ENCODE assay signal across 9 cellular contexts in genomic region chr1:205199090-205199930, GRCh38. TPM values are rescaled to one million over a fixed set of nuclear protein-coding genes. Genes with fewer than 3 reads are reported as not detected.
DNase-seq lines count a peak whose midpoint lies in the region; ATAC-seq, FAIRE-seq and TF ChIP-seq lines count a peak whose summit lies in the region.
"Had no signal": no experiment of that assay in that cellular context is flagged by ENCODE, and none has a peak within 500 bp of the region (broad histone marks: within the 10 kb centered on the region; RNA-seq: fewer than 3 reads in every experiment).

No MANE protein-coding gene starts in this region.

- H3K27me3 ChIP-seq in PC-3 (ENCODE audit: low read length): no peaks in the 10 kb centered on the region
- H3K27me3 ChIP-seq in adipocyte (replicated peaks; ENCODE audit: control insufficient read depth, insufficient read depth, low read length): no peaks in the 10 kb centered on the region
- no peaks in the 10 kb centered on the region for H3K27me3 ChIP-seq in psoas muscle (ENCODE audit: insufficient read depth in 3 of 3, low read length in 2 of 3)
- no peaks in the 10 kb centered on the region for H3K27me3 ChIP-seq in small intestine (ENCODE audit: control insufficient read depth in 2 of 2, insufficient read depth in 2 of 2, low read length in 2 of 2)

- peaks cover 50% of the 10 kb centered on the region for H3K79me2 ChIP-seq in PC-3 (ENCODE audit: low read length)

- ATAC-seq in PC-3: peak; percentile 64
- peak; percentile 77 to 86 (median 82) for ATAC-seq in psoas muscle
- no peak for ATAC-seq in GM18517 (IDR thresholded peaks at IDR 0.05; ENCODE audit: unreplicated experiment)
- ATAC-seq in HG02973 (IDR thresholded peaks at IDR 0.05; ENCODE audit: unreplicated experiment): no peak

- no peak overlapping the region for H3K4me2 ChIP-seq in PC-3 (ENCODE audit: low read length)

- CTCF ChIA-PET in PC-3 (lab: Charles Lee): interaction anchor here (0.6 kb wide), 2 partner anchors 24 to 67 kb away, joined by 8 to 20 read pairs; no protein-coding TSS in a partner anchor

- FAIRE-seq in small intestine (lab: Jason Lieb, UNC): no peak

- H3K9me2 ChIP-seq in PC-3 (replicated peaks; ENCODE audit: low read length): no peaks in the 10 kb centered on the region

- H3K9ac ChIP-seq in PC-3 (ENCODE audit: low read length) (no peak overlapping the region), adipocyte (ENCODE audit: low read length) (no peak overlapping the region)

- peak; percentile 91 for DNase-seq in COLO829 (ENCODE audit: low spot score)
- DNase-seq in PC-3: peak; percentile 33
- peak; percentile 62 for DNase-seq in adipocyte (ENCODE audit: low read depth)
- no peak for DNase-seq in psoas muscle
- no peak for DNase-seq in small intestine
- no peak for DNase-seq in NCI-H1105 treated with DMSO at 0.1 percent for 48 hours (lab: John Stamatoyannopoulos, UW)
- DNase-seq: midbrain had no signal

- TF ChIP-seq CTCF in PC-3 (conservative IDR thresholded peaks at IDR 0.05; ENCODE audit: low read depth, low read length) (no peak), psoas muscle (IDR thresholded peaks at IDR 0.05) (no peak)

- no peaks in the 10 kb centered on the region for H3K9me3 ChIP-seq in PC-3 (ENCODE audit: low read length)
- no peaks in the 10 kb centered on the region for H3K9me3 ChIP-seq in adipocyte (ENCODE audit: control insufficient read depth, low read length)
- no peaks in the 10 kb centered on the region for H3K9me3 ChIP-seq in psoas muscle
- no peaks in the 10 kb centered on the region for H3K9me3 ChIP-seq in small intestine (ENCODE audit: control insufficient read depth, low read depth)

- no peak overlapping the region for H2AFZ ChIP-seq in PC-3 (ENCODE audit: low read length)

- H3K4me1 ChIP-seq in PC-3 (ENCODE audit: insufficient read depth, low read length): peaks cover 10% of the 10 kb centered on the region; the same call in 1 of the 2 replicates
- peaks cover 11% of the 10 kb centered on the region for H3K4me1 ChIP-seq in adipocyte (ENCODE audit: control insufficient read depth, insufficient read depth, low read length)
- H3K4me1 ChIP-seq in psoas muscle: peaks cover 32% of the 10 kb centered on the region
- peaks cover 0 to 3% of the 10 kb centered on the region in 2 donors for H3K4me1 ChIP-seq in small intestine (ENCODE audit: control insufficient read depth in 2 of 2, insufficient read depth in 1 of 2, low read depth in 1 of 2, low read length in 1 of 2)

- POLR2A ChIA-PET in PC-3 (lab: Charles Lee; ENCODE audit: unreplicated experiment): no interaction called here

- no TSS peak for BruUV-seq in PC-3 (replicated peaks; lab: Mats Ljungman, UMichigan)

- H3K36me3 ChIP-seq in PC-3 (ENCODE audit: low read depth, low read length) (no peaks in the 10 kb centered on the region), adipocyte (ENCODE audit: control insufficient read depth, insufficient read depth, low read length, severe bottlenecking) (no peaks in the 10 kb centered on the region), psoas muscle (ENCODE audit: insufficient read depth in 1 of 2, low read depth in 1 of 2) (no peaks in the 10 kb centered on the region), small intestine (ENCODE audit: control insufficient read depth in 2 of 2, insufficient read depth in 2 of 2, low read length in 2 of 2) (no peaks in the 10 kb centered on the region)

- intact Hi-C loops in PC-3 (cut with micrococcal nuclease) (no loop called here), psoas muscle (cut with DNase I) (no loop called here)

- H4K20me1 ChIP-seq in PC-3 (ENCODE audit: low read length): no peaks in the 10 kb centered on the region

- no peak overlapping the region for H3K27ac ChIP-seq in PC-3 (ENCODE audit: low read length)
- H3K27ac ChIP-seq in psoas muscle: peak overlapping the region; percentile 48
- H3K27ac ChIP-seq in small intestine (ENCODE audit: low read depth in 1 of 2, low read length in 1 of 2): no peak overlapping the region

- 46 to 69% (median 49%) methylated on average over 9 of the region's 9 CpGs for WGBS in psoas muscle, 3 donors
- 71 to 82% (median 75%) methylated on average over 9 of the region's 9 CpGs for WGBS in small intestine, 3 donors

- H3K4me3 ChIP-seq in PC-3 (ENCODE audit: low read length): no peak overlapping the region
- no peak overlapping the region for H3K4me3 ChIP-seq in adipocyte (ENCODE audit: low read length)
- no peak overlapping the region for H3K4me3 ChIP-seq in psoas muscle
- no peak overlapping the region for H3K4me3 ChIP-seq in small intestine (ENCODE audit: low read depth in 1 of 2, low read length in 2 of 2)

- H3F3A ChIP-seq in PC-3 (ENCODE audit: low read length, unreplicated experiment): no peaks in the 10 kb centered on the region

RNA-seq across cellular contexts. Expression of gene DSTYK, which starts 12.2 kb away (rescaled TPM):
- total RNA-seq in PC-3 (2014; rRNA removed): 8.4 and 9.3 TPM in 2 replicates
- 10 to 100 TPM in 3 of 4 donors, 1 to 10 TPM in 1; 10.0 to 22.6 (median 13.9) TPM for total RNA-seq in psoas muscle
- polyA plus RNA-seq in psoas muscle: 10 to 100 TPM in 1 of 3 donors, 1 to 10 TPM in 2; 2.3 to 19.3 (median 5.2) TPM
- 1 to 10 TPM; 1.1 to 3.5 (median 1.1) TPM for polyA plus RNA-seq in small intestine

RNA-seq across cellular contexts. Expression of gene TMCC2, which starts 28.4 kb away (rescaled TPM):
- total RNA-seq in PC-3 (2014; rRNA removed): 8.7 and 11.3 TPM in 2 replicates
- 10 to 100 TPM in 1 of 4 donors, 1 to 10 TPM in 3; 3.4 to 21.4 (median 6.9) TPM for total RNA-seq in psoas muscle
- 10 to 100 TPM in 1 of 3 donors, 1 to 10 TPM in 1, under 1 TPM in 1; 0.66 to 17.5 (median 4.3) TPM for polyA plus RNA-seq in psoas muscle
- 1 to 10 TPM in 1 of 3 donors, under 1 TPM in 2; 0.54 to 1.7 (median 0.67) TPM for polyA plus RNA-seq in small intestine

Comparison
In these comparisons a context has a peak if more than half of its experiments do, and no peak if none do; other contexts are left out.
1. DNase-seq: peak in COLO829 (single experiment), PC-3 (single experiment) and adipocyte (single experiment); none in psoas muscle (0 of 2), small intestine (single experiment) and NCI-H1105 treated with DMSO at 0.1 percent for 48 hours (single experiment).
2. ATAC-seq: peak in PC-3 (single experiment) and psoas muscle (4 of 4); none in GM18517 (single experiment) and HG02973 (single experiment).